5 cellular contexts compared by ENCODE assay signal in genomic region chr5:168070761-168071160, GRCh38.
"Had no signal": no experiment of that assay in that cellular context is flagged by ENCODE, and none has a peak within 500 bp of the region (broad histone marks: within the 10 kb centered on the region; RNA-seq: fewer than 3 reads in every experiment).

No MANE protein-coding gene starts in this region.

- H3K9me3 ChIP-seq: HAP-1 had no signal

- H3K36me3 ChIP-seq: HAP-1 had no signal

- DNase-seq: GOT3, H7, IMR-90 had no signal

- H3K4me3 ChIP-seq: HAP-1, K562 had no signal
